24 cellular contexts compared by ENCODE assay signal in genomic region chr12:83156800-83157199, GRCh38.
DNase-seq lines count a peak whose midpoint lies in the region.
"Had no signal": no experiment of that assay in that cellular context is flagged by ENCODE, and none has a peak within 500 bp of the region (broad histone marks: within the 10 kb centered on the region; RNA-seq: fewer than 3 reads in every experiment).

No MANE protein-coding gene starts in this region.

- peak; percentile 9 for DNase-seq in NCI-H2107 treated with DMSO at 0.1 percent for 48 hours (lab: John Stamatoyannopoulos, UW; ENCODE audit: unreplicated experiment)
- no peak for DNase-seq in NCI-H2107 (lab: John Stamatoyannopoulos, UW)
- DNase-seq in Karpas-422 = no peak
- DNase-seq in UCSD-AML1 (lab: John Stamatoyannopoulos, UW; ENCODE audit: unreplicated experiment) = peak; percentile 2
- no peak for DNase-seq in neuronal stem cell (ENCODE audit: low spot score)
- DNase-seq in hypothalamus (lab: John Stamatoyannopoulos, UW) = no peak
- DNase-seq in NCI-H146 treated with DMSO at 0.1 percent for 48 hours (lab: John Stamatoyannopoulos, UW; ENCODE audit: unreplicated experiment) = no peak
- DNase-seq in effector memory CD4-positive, alpha-beta T cell = no peak
- DNase-seq: 8988T; BE2C; CD4-positive, CD25-positive, alpha-beta regulatory T cell; DMS79; H7; HFFc6; IMR-90; NCI-H1092 treated with DMSO at 0.1 percent for 48 hours; NCI-H146; NCI-H2171; NCI-H69; OCI-M1; RPMI8226; SHP77 treated with DMSO at 0.1 percent for 48 hours; SK-N-SH had no signal

- H3K9me3 ChIP-seq in Karpas-422 (ENCODE audit: low read length) (no peaks in the 10 kb centered on the region), neuronal stem cell (replicated peaks in 1 of 2; ENCODE audit: control insufficient read depth in 2 of 2, insufficient read depth in 1 of 2, low read depth in 1 of 2, low read length in 2 of 2) (peaks cover 0 to 6% of the 10 kb centered on the region in 2 donors)
- H3K9me3 ChIP-seq in effector memory CD4-positive, alpha-beta T cell (ENCODE audit: control insufficient read depth, low read length) = no peaks in the 10 kb centered on the region
- H3K9me3 ChIP-seq: BE2C, SK-N-SH had no signal

- H3K9ac ChIP-seq in Karpas-422 (ENCODE audit: low read length) (no peak overlapping the region), neuronal stem cell (ENCODE audit: low read depth, low read length, poor library complexity) (no peak overlapping the region)
- H3K9ac ChIP-seq: SK-N-SH had no signal

- H4K20me1 ChIP-seq in Karpas-422 (ENCODE audit: insufficient read depth, low read depth, low read length) = no peaks in the 10 kb centered on the region

- no CpG with 5 or more reads among the region's 5 CpGs for WGBS in neuronal stem cell (ENCODE audit: extremely low coverage in 2 of 2, insufficient read length in 2 of 2, insufficient replicate concordance in 1 of 2), 2 donors

- no peak overlapping the region for H2BK120ac ChIP-seq in neuronal stem cell (ENCODE audit: low read depth, low read length)

- H3K27ac ChIP-seq in Karpas-422 (ENCODE audit: low read length) (no peak overlapping the region), neuronal stem cell (replicated peaks; ENCODE audit: low read length) (no peak overlapping the region)
- H3K27ac ChIP-seq in effector memory CD4-positive, alpha-beta T cell (ENCODE audit: insufficient read depth, low read length, poor library complexity, severe bottlenecking) = no peak overlapping the region
- H3K27ac ChIP-seq: HL-60 had no signal

- no peak overlapping the region for H3K18ac ChIP-seq in neuronal stem cell (ENCODE audit: low read length)

- H3K9me2 ChIP-seq in Karpas-422 (replicated peaks; ENCODE audit: insufficient read depth, low read length) = no peaks in the 10 kb centered on the region
- H3K9me2 ChIP-seq: SK-N-SH had no signal

- H4K91ac ChIP-seq in neuronal stem cell (ENCODE audit: low read depth, low read length, poor library complexity) = no peak overlapping the region

- no peak overlapping the region for H3K4ac ChIP-seq in neuronal stem cell (ENCODE audit: low read length)

- peak overlapping the region; percentile 36; the same call in 1 of the 2 replicates for H2AFZ ChIP-seq in Karpas-422 (ENCODE audit: low read length)
- peak overlapping the region; percentile 47 for H2AFZ ChIP-seq in neuronal stem cell (ENCODE audit: low read length)

- H2AK5ac ChIP-seq in neuronal stem cell (ENCODE audit: low read depth, low read length) = no peak overlapping the region

- H2BK12ac ChIP-seq in neuronal stem cell (ENCODE audit: low read length) = no peak overlapping the region

- H3K4me3 ChIP-seq in Karpas-422 (ENCODE audit: low read length) (no peak overlapping the region), neuronal stem cell (ENCODE audit: low read length in 2 of 2) (no peak overlapping the region)
- no peak overlapping the region for H3K4me3 ChIP-seq in effector memory CD4-positive, alpha-beta T cell (ENCODE audit: insufficient read depth, low read depth, low read length, poor library complexity, severe bottlenecking)

- H3K4me2 ChIP-seq in Karpas-422 (ENCODE audit: low read depth, low read length, poor library complexity, severe bottlenecking) (no peak overlapping the region), neuronal stem cell (ENCODE audit: insufficient read depth, low read length, poor library complexity, severe bottlenecking) (no peak overlapping the region)
- H3K4me2 ChIP-seq: SK-N-SH had no signal

- H3K79me2 ChIP-seq in Karpas-422 (ENCODE audit: low read length) = no peaks in the 10 kb centered on the region

- no peaks in the 10 kb centered on the region for H3K79me1 ChIP-seq in neuronal stem cell (ENCODE audit: low read depth, low read length)

- no peak overlapping the region for H2BK15ac ChIP-seq in neuronal stem cell (ENCODE audit: low read length)

- H3K14ac ChIP-seq in neuronal stem cell (ENCODE audit: low read length) = no peak overlapping the region

- H4K8ac ChIP-seq in neuronal stem cell (ENCODE audit: low read depth, low read length) = no peak overlapping the region

- H3K27me3 ChIP-seq in Karpas-422 (ENCODE audit: low read length) (no peaks in the 10 kb centered on the region), neuronal stem cell (ENCODE audit: control insufficient read depth in 3 of 3, insufficient read depth in 3 of 3, low read depth in 1 of 3, low read length in 3 of 3) (no peaks in the 10 kb centered on the region)
- no peaks in the 10 kb centered on the region for H3K27me3 ChIP-seq in effector memory CD4-positive, alpha-beta T cell (replicated peaks; ENCODE audit: control insufficient read depth, insufficient read depth, low read length, poor library complexity, severe bottlenecking)
- H3K27me3 ChIP-seq: BE2C had no signal

- H3K36me3 ChIP-seq in Karpas-422 (ENCODE audit: insufficient read depth, low read length) = no peaks in the 10 kb centered on the region
- H3K36me3 ChIP-seq in neuronal stem cell (replicated peaks in 1 of 2; ENCODE audit: control insufficient read depth in 2 of 2, insufficient read depth in 2 of 2, low read length in 2 of 2) = no peaks in the 10 kb centered on the region
- H3K36me3 ChIP-seq in effector memory CD4-positive, alpha-beta T cell (ENCODE audit: control insufficient read depth, insufficient read depth, low read length) = no peaks in the 10 kb centered on the region
- H3K36me3 ChIP-seq: BE2C had no signal

- H2BK5ac ChIP-seq in neuronal stem cell (ENCODE audit: low read length) = no peak overlapping the region

- H3K4me1 ChIP-seq in Karpas-422 (ENCODE audit: low read length) = no peaks in the 10 kb centered on the region
- H3K4me1 ChIP-seq in neuronal stem cell (ENCODE audit: control insufficient read depth in 2 of 2, insufficient read depth in 1 of 2, low read depth in 1 of 2, low read length in 2 of 2) = peaks cover 0 to 17% of the 10 kb centered on the region in 2 donors
- no peaks in the 10 kb centered on the region for H3K4me1 ChIP-seq in effector memory CD4-positive, alpha-beta T cell (ENCODE audit: control insufficient read depth, insufficient read depth, low read length, poor library complexity, severe bottlenecking)
- H3K4me1 ChIP-seq: BE2C had no signal

- H3K23ac ChIP-seq in neuronal stem cell (ENCODE audit: low read depth, low read length, poor library complexity) = no peak overlapping the region

Comparison
In these comparisons a context has a peak if more than half of its experiments do, and no peak if none do; other contexts are left out.
1. DNase-seq: peak in NCI-H2107 treated with DMSO at 0.1 percent for 48 hours (single experiment) and UCSD-AML1 (single experiment); none in NCI-H2107 (single experiment), Karpas-422 (single experiment), neuronal stem cell (single experiment), hypothalamus (0 of 51), NCI-H146 treated with DMSO at 0.1 percent for 48 hours (single experiment) and effector memory CD4-positive, alpha-beta T cell (0 of 3).